In the genomic region with DNA sequence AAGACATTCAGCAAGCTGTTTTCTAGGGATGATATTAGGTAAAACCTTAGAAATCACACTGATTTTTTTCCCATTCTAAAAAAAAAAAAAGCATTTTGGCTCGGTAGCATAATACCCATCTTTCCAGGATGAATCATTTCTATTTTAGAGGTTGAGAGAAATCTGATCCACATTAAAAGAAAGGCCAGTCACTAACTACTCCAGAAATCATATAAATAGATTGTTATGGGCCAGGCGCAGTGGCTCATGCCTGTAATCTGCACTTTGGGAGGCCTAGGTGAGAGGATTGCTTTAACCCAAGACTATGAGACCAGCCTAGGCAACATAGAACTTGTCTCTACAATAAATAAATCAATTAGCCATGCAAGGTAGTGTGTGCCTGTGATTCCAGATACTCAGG, we compare ENCODE assay signal across 13 cellular contexts.
A peak's percentile ranks its signal among the peaks of the same experiment; 100 is the strongest.
DNase-seq lines count a peak whose midpoint lies in the region; ATAC-seq and TF ChIP-seq lines count a peak whose summit lies in the region.
"Had no signal": no experiment of that assay in that cellular context is flagged by ENCODE, and none has a peak within 500 bp of the region (broad histone marks: within the 10 kb centered on the region; RNA-seq: fewer than 3 reads in every experiment).

No MANE protein-coding gene starts in this region.

- H2AFZ ChIP-seq in GM23248 (no peak overlapping the region), PC-9 (no peak overlapping the region)

- H3K9me2 ChIP-seq in GM23248 (ENCODE audit: insufficient read depth) (no peaks in the 10 kb centered on the region), PC-9 (ENCODE audit: insufficient read depth) (no peaks in the 10 kb centered on the region)

- H3K4me3 ChIP-seq in GM23248 (no peak overlapping the region), adrenal gland (no peak overlapping the region), heart right ventricle (no peak overlapping the region), skeletal muscle tissue (ENCODE audit: low read length in 3 of 3) (peak overlapping the region in 1 of 3 donors; percentile 3), PC-9 (no peak overlapping the region)
- H3K4me3 ChIP-seq: body of pancreas, SK-N-MC had no signal

- in situ Hi-C loops in GM23248 (cut with MboI): no loop called here
- in situ Hi-C loops in G401 (cut with HindIII; ENCODE audit: low sequenced_read_pairs): no loop called here

- peak in 1 of 2 donors; percentile 27 for TF ChIP-seq POLR2A in adrenal gland (IDR thresholded peaks at IDR 0.05)

- H3K27ac ChIP-seq in GM23248 (no peak overlapping the region), adrenal gland (peak overlapping the region in 3 of 5 donors; percentile 29 to 76 (median 46)), heart right ventricle (peak overlapping the region in 8 of 10 donors; percentile 28 to 78 (median 67)), skeletal muscle tissue (ENCODE audit: low read depth, low read length) (peak overlapping the region; percentile 84), PC-9 (no peak overlapping the region)
- H3K27ac ChIP-seq: body of pancreas, SK-N-MC had no signal

- no peaks in the 10 kb centered on the region for H3K4me1 ChIP-seq in GM23248 (ENCODE audit: insufficient read depth)
- H3K4me1 ChIP-seq in adrenal gland (replicated peaks in 1 of 2): peaks cover 27 to 36% of the 10 kb centered on the region in 2 donors
- peaks cover 0 to 46% (median 18%) of the 10 kb centered on the region in 9 donors for H3K4me1 ChIP-seq in heart right ventricle
- peaks cover 7 to 32% (median 21%) of the 10 kb centered on the region in 3 donors for H3K4me1 ChIP-seq in skeletal muscle tissue (ENCODE audit: control insufficient read depth in 3 of 3, insufficient read depth in 3 of 3, low read length in 3 of 3)
- H3K4me1 ChIP-seq in PC-9 (replicated peaks; ENCODE audit: insufficient read depth): no peaks in the 10 kb centered on the region

- no peaks in the 10 kb centered on the region for H3K36me3 Mint-ChIP-seq in natural killer cell

- H3F3A ChIP-seq in GM23248 (ENCODE audit: insufficient read depth) (no peaks in the 10 kb centered on the region), PC-9 (ENCODE audit: insufficient read depth, low read depth) (no peaks in the 10 kb centered on the region)

- ATAC-seq in heart right ventricle (peak in 7 of 8 donors; percentile 52 to 79 (median 64)), GM18502 (IDR thresholded peaks at IDR 0.05; ENCODE audit: poor library complexity, unreplicated experiment) (no peak), natural killer cell (no peak)
- ATAC-seq: body of pancreas had no signal

- intact Hi-C loops in adrenal gland (cut with DNase I): no loop called here
- intact Hi-C loops in heart right ventricle (cut with DNase I): no loop called here
- intact Hi-C loops in PC-9 (cut with micrococcal nuclease; ENCODE audit: unreplicated experiment): no loop called here
- intact Hi-C loops in natural killer cell (cut with micrococcal nuclease): no loop called here

- no TSS peak for BruUV-seq in PC-9 (replicated peaks; lab: Mats Ljungman, UMichigan)

- H3K9ac ChIP-seq in GM23248 (no peak overlapping the region), skeletal muscle tissue (ENCODE audit: low read depth in 1 of 3, low read length in 3 of 3) (peak overlapping the region; percentile 21 to 47 (median 25))

- no peaks in the 10 kb centered on the region for H4K20me1 ChIP-seq in GM23248 (ENCODE audit: insufficient read depth)
- no peaks in the 10 kb centered on the region for H4K20me1 ChIP-seq in PC-9 (ENCODE audit: insufficient read depth)

- no peaks in the 10 kb centered on the region for H3K27me3 ChIP-seq in GM23248 (replicated peaks; ENCODE audit: insufficient read depth)
- no peaks in the 10 kb centered on the region for H3K27me3 ChIP-seq in adrenal gland
- no peaks in the 10 kb centered on the region for H3K27me3 ChIP-seq in heart right ventricle
- no peaks in the 10 kb centered on the region for H3K27me3 ChIP-seq in skeletal muscle tissue (ENCODE audit: control insufficient read depth in 3 of 3, insufficient read depth in 3 of 3, low read length in 3 of 3)
- no peaks in the 10 kb centered on the region for H3K27me3 ChIP-seq in PC-9 (ENCODE audit: insufficient read depth, low read depth)
- H3K27me3 ChIP-seq: body of pancreas had no signal

- H3K79me2 ChIP-seq in GM23248 (ENCODE audit: insufficient read depth) (no peaks in the 10 kb centered on the region), PC-9 (ENCODE audit: low read depth) (no peaks in the 10 kb centered on the region)

- H3K4me2 ChIP-seq in GM23248 (ENCODE audit: unreplicated experiment): no peak overlapping the region
- no peak overlapping the region for H3K4me2 ChIP-seq in PC-9

- H3K36me3 ChIP-seq in GM23248 (ENCODE audit: low read depth): no peaks in the 10 kb centered on the region
- H3K36me3 ChIP-seq in adrenal gland (replicated peaks in 1 of 2): no peaks in the 10 kb centered on the region
- no peaks in the 10 kb centered on the region for H3K36me3 ChIP-seq in heart right ventricle
- no peaks in the 10 kb centered on the region for H3K36me3 ChIP-seq in skeletal muscle tissue (ENCODE audit: control insufficient read depth in 3 of 3, insufficient read depth in 3 of 3, low read length in 3 of 3)
- H3K36me3 ChIP-seq in PC-9 (ENCODE audit: low read depth): no peaks in the 10 kb centered on the region

- DNase-seq in GM23248 (peak; percentile 20), adrenal gland (peak in 6 of 7 donors; percentile 23 to 46 (median 32)), heart right ventricle (no peak), PC-9 (no peak), G401 (ENCODE audit: low spot score) (no peak), natural killer cell (no peak)
- DNase-seq: activated T-cell treated with anti-CD3 and anti-CD28 coated beads, Interleukin-2, amount 50 U/mL, for 24 hours; body of pancreas; KG1; NCI-H187 had no signal

- H3K9me3 ChIP-seq in GM23248 (ENCODE audit: low read depth) (no peaks in the 10 kb centered on the region), adrenal gland (replicated peaks in 1 of 3) (no peaks in the 10 kb centered on the region), heart right ventricle (peaks cover 0 to 16% (median 12%) of the 10 kb centered on the region in 11 donors), skeletal muscle tissue (ENCODE audit: control insufficient read depth in 3 of 3, low read length in 3 of 3) (peaks cover 0 to 6% (median 3%) of the 10 kb centered on the region in 3 donors), PC-9 (ENCODE audit: insufficient read depth, low read depth) (no peaks in the 10 kb centered on the region)

- no peak overlapping the region for H3K4me3 Mint-ChIP-seq in natural killer cell
- H3K4me3 Mint-ChIP-seq: activated T-cell treated with anti-CD3 and anti-CD28 coated beads, Interleukin-2, amount 50 U/mL, for 24 hours had no signal

- H3K9me3 Mint-ChIP-seq in natural killer cell: no peaks in the 10 kb centered on the region
- H3K9me3 Mint-ChIP-seq: activated T-cell treated with anti-CD3 and anti-CD28 coated beads, Interleukin-2, amount 50 U/mL, for 24 hours had no signal

- no peaks in the 10 kb centered on the region for H3K4me1 Mint-ChIP-seq in natural killer cell

- 7 to 8% methylated on average over 2 of the region's 2 CpGs for WGBS in GM23248 (ENCODE audit: low coverage in 1 of 2, low lambda C conversion rate in 2 of 2, missing lambda C conversion rate in 2 of 2), 2 experiments
- 32 to 52% (median 35%) methylated on average over 2 of the region's 2 CpGs for WGBS in adrenal gland, 4 donors
- WGBS in heart right ventricle, 2 donors: 41 to 43% methylated on average over 2 of the region's 2 CpGs

- CTCF ChIA-PET in PC-9 (lab: Charles Lee): interaction anchor here (0.6 kb wide), 1 partner anchor 178 kb away, joined by 3 read pairs; no protein-coding TSS in a partner anchor

- POLR2A ChIA-PET in PC-9 (lab: Charles Lee; ENCODE audit: unreplicated experiment): no interaction called here

- peaks cover 0 to 3% of the 10 kb centered on the region in 2 donors for H3K27me3 Mint-ChIP-seq in natural killer cell (ENCODE audit: low read depth in 2 of 2)

- TF ChIP-seq CTCF in adrenal gland (IDR thresholded peaks at IDR 0.05) (no peak), heart right ventricle (IDR thresholded peaks at IDR 0.05) (no peak), PC-9 (conservative IDR thresholded peaks at IDR 0.05) (no peak), natural killer cell (IDR thresholded peaks at IDR 0.05) (no peak)

- H3K27ac Mint-ChIP-seq in natural killer cell: no peak overlapping the region
- H3K27ac Mint-ChIP-seq: activated T-cell treated with anti-CD3 and anti-CD28 coated beads, Interleukin-2, amount 50 U/mL, for 24 hours had no signal

Comparison
In these comparisons a context has a peak if more than half of its experiments do, and no peak if none do; other contexts are left out.
1. DNase-seq: peak in GM23248 (single experiment) and adrenal gland (6 of 7); none in heart right ventricle (0 of 2), PC-9 (0 of 2), G401 (single experiment) and natural killer cell (single experiment).
2. H3K27ac ChIP-seq: peak in adrenal gland (3 of 5), heart right ventricle (8 of 10) and skeletal muscle tissue (single experiment); none in GM23248 (single experiment) and PC-9 (single experiment).
3. ATAC-seq: peak in heart right ventricle (7 of 8); none in GM18502 (single experiment) and natural killer cell (0 of 3).